Comparison of ENCODE assay signal across 27 cellular contexts in genomic region chr5:32790411-32790951, GRCh38.
DNase-seq lines count a peak whose midpoint lies in the region; FAIRE-seq and TF ChIP-seq lines count a peak whose summit lies in the region.
"Had no signal": no experiment of that assay in that cellular context is flagged by ENCODE, and none has a peak within 500 bp of the region (broad histone marks: within the 10 kb centered on the region; RNA-seq: fewer than 3 reads in every experiment).

No MANE protein-coding gene starts in this region.

- 15 to 16% methylated on average over 2 of the region's 2 CpGs for WGBS in GM23248 (ENCODE audit: low coverage in 1 of 2, low lambda C conversion rate in 2 of 2, missing lambda C conversion rate in 2 of 2), 2 experiments

- DNase-seq in GM23248 (peak; percentile 65), adipocyte (ENCODE audit: low read depth) (peak; percentile 27), fibroblast of pulmonary artery (ENCODE audit: low read depth) (peak; percentile 37), urothelium cell line (ENCODE audit: low spot score) (peak; percentile 23), NK-92 (lab: John Stamatoyannopoulos, UW; ENCODE audit: unreplicated experiment) (no peak), NCI-H2196 (lab: John Stamatoyannopoulos, UW; ENCODE audit: unreplicated experiment) (no peak)
- no peak for DNase-seq in activated T-helper 1 cell treated with anti-CD3 and anti-CD28 coated beads, Interleukin-12 subunit alpha, Interleukin-12 subunit beta, Interleukin-2, Interleukin-4 antibody, amounts not matched to agents 30 ng/mL and 10 ng/mL and 1 ng/mL, durations not matched to agents 14 hours and 24 hours and 36 hours (ENCODE audit: low spot score)
- DNase-seq: activated B cell treated with CpG ODN at 0.5 μM for 24 hours; activated CD8-positive, alpha-beta T cell treated with anti-CD3 and anti-CD28 coated beads, Interleukin-2, amount 10 ng/mL, durations not matched to agents 7 days and 5 days; activated naive CD4-positive, alpha-beta T cell treated with anti-CD3 and anti-CD28 coated beads for 36 hours; activated T-cell treated with anti-CD3 and anti-CD28 coated beads, Interleukin-2, amount 50 U/mL, for 24 hours; anterior cingulate cortex; BE2C; effector CD8-positive, alpha-beta T cell; esophagus squamous epithelium; heart right ventricle; immature natural killer cell; MM.1S; NCI-H1694; PC-9; SHP77 treated with DMSO at 0.1 percent for 48 hours; stimulated activated CD4-positive, alpha-beta T cell treated with anti-CD3 and anti-CD28 coated beads, Interleukin-4, amount 100 ng/mL, for 1 hour; stimulated activated naive CD8-positive, alpha-beta T cell treated with anti-CD3 and anti-CD28 coated beads, Interleukin-15, Interleukin-2, amounts not matched to agents 100 U/mL and 50 U/mL, for 24 hours; T-helper 17 cell; transverse colon had no signal

- peak overlapping the region; percentile 60 for H3K4me2 ChIP-seq in GM23248 (ENCODE audit: unreplicated experiment)
- H3K4me2 ChIP-seq: PC-9 had no signal

- H2AFZ ChIP-seq in GM23248: no peak overlapping the region
- H2AFZ ChIP-seq: PC-9 had no signal

- no peak overlapping the region for H3K4me3 Mint-ChIP-seq in activated T-helper 1 cell treated with anti-CD3 and anti-CD28 coated beads, Interleukin-12 subunit alpha, Interleukin-12 subunit beta, Interleukin-2, Interleukin-4 antibody, amounts not matched to agents 30 ng/mL and 10 ng/mL and 1 ng/mL, durations not matched to agents 14 hours and 24 hours and 36 hours
- H3K4me3 Mint-ChIP-seq: activated B cell treated with CpG ODN at 0.5 μM for 24 hours; activated CD8-positive, alpha-beta T cell treated with anti-CD3 and anti-CD28 coated beads, Interleukin-2, amount 10 ng/mL, durations not matched to agents 7 days and 5 days; activated naive CD4-positive, alpha-beta T cell treated with anti-CD3 and anti-CD28 coated beads for 36 hours; activated T-cell treated with anti-CD3 and anti-CD28 coated beads, Interleukin-2, amount 50 U/mL, for 24 hours; immature natural killer cell; T-helper 17 cell had no signal

- H3K27ac ChIP-seq in GM23248: peak overlapping the region; percentile 32
- H3K27ac ChIP-seq: esophagus squamous epithelium, heart right ventricle, neutrophil, PC-9, transverse colon had no signal

- no peaks in the 10 kb centered on the region for H3K9me2 ChIP-seq in GM23248 (ENCODE audit: insufficient read depth)

- FAIRE-seq in urothelium cell line (lab: Jason Lieb, UNC): peak; percentile 44
- FAIRE-seq: GM18507 had no signal

- no peaks in the 10 kb centered on the region for H3K36me3 Mint-ChIP-seq in activated T-helper 1 cell treated with anti-CD3 and anti-CD28 coated beads, Interleukin-12 subunit alpha, Interleukin-12 subunit beta, Interleukin-2, Interleukin-4 antibody, amounts not matched to agents 30 ng/mL and 10 ng/mL and 1 ng/mL, durations not matched to agents 14 hours and 24 hours and 36 hours (ENCODE audit: low read depth)

- peaks cover 22% of the 10 kb centered on the region for H3K4me1 ChIP-seq in GM23248 (ENCODE audit: insufficient read depth)
- H3K4me1 ChIP-seq in adipocyte (ENCODE audit: control insufficient read depth, insufficient read depth, low read length): peaks cover 14% of the 10 kb centered on the region
- H3K4me1 ChIP-seq: BE2C, esophagus squamous epithelium, transverse colon had no signal

- H3K27me3 ChIP-seq in GM23248 (replicated peaks; ENCODE audit: insufficient read depth) (no peaks in the 10 kb centered on the region), adipocyte (replicated peaks; ENCODE audit: control insufficient read depth, insufficient read depth, low read length) (no peaks in the 10 kb centered on the region)
- H3K27me3 ChIP-seq: esophagus squamous epithelium, heart right ventricle, neutrophil, transverse colon had no signal

- no peaks in the 10 kb centered on the region for H3K27me3 Mint-ChIP-seq in activated T-helper 1 cell treated with anti-CD3 and anti-CD28 coated beads, Interleukin-12 subunit alpha, Interleukin-12 subunit beta, Interleukin-2, Interleukin-4 antibody, amounts not matched to agents 30 ng/mL and 10 ng/mL and 1 ng/mL, durations not matched to agents 14 hours and 24 hours and 36 hours (ENCODE audit: insufficient read depth)
- H3K27me3 Mint-ChIP-seq: activated T-cell treated with anti-CD3 and anti-CD28 coated beads, Interleukin-2, amount 50 U/mL, for 24 hours had no signal

- H3K4me3 ChIP-seq in GM23248: no peak overlapping the region
- H3K4me3 ChIP-seq in adipocyte (ENCODE audit: low read length): no peak overlapping the region
- H3K4me3 ChIP-seq in fibroblast of pulmonary artery (replicated peaks; ENCODE audit: low read depth, low read length): no peak overlapping the region
- H3K4me3 ChIP-seq: esophagus squamous epithelium, heart right ventricle, PC-9, transverse colon had no signal

- peaks cover 32% of the 10 kb centered on the region for H3F3A ChIP-seq in GM23248 (ENCODE audit: insufficient read depth)

- H3K36me3 ChIP-seq in GM23248 (ENCODE audit: low read depth) (peaks cover 33% of the 10 kb centered on the region), adipocyte (ENCODE audit: control insufficient read depth, insufficient read depth, low read length, severe bottlenecking) (peaks cover 51% of the 10 kb centered on the region)
- H3K36me3 ChIP-seq: BE2C, esophagus squamous epithelium, neutrophil, transverse colon had no signal

- no peak overlapping the region; the same call in 1 of the 2 replicates for H3K9ac ChIP-seq in GM23248
- no peak overlapping the region for H3K9ac ChIP-seq in adipocyte (ENCODE audit: low read length)

- H3K27ac Mint-ChIP-seq in activated T-helper 1 cell treated with anti-CD3 and anti-CD28 coated beads, Interleukin-12 subunit alpha, Interleukin-12 subunit beta, Interleukin-2, Interleukin-4 antibody, amounts not matched to agents 30 ng/mL and 10 ng/mL and 1 ng/mL, durations not matched to agents 14 hours and 24 hours and 36 hours: no peak overlapping the region
- H3K27ac Mint-ChIP-seq: activated B cell treated with CpG ODN at 0.5 μM for 24 hours; activated CD8-positive, alpha-beta T cell treated with anti-CD3 and anti-CD28 coated beads, Interleukin-2, amount 10 ng/mL, durations not matched to agents 7 days and 5 days; activated naive CD4-positive, alpha-beta T cell treated with anti-CD3 and anti-CD28 coated beads for 36 hours; activated T-cell treated with anti-CD3 and anti-CD28 coated beads, Interleukin-2, amount 50 U/mL, for 24 hours; immature natural killer cell; T-helper 17 cell had no signal

- H3K79me2 ChIP-seq in GM23248 (ENCODE audit: insufficient read depth): no peaks in the 10 kb centered on the region

- no peaks in the 10 kb centered on the region for H3K9me3 Mint-ChIP-seq in activated T-helper 1 cell treated with anti-CD3 and anti-CD28 coated beads, Interleukin-12 subunit alpha, Interleukin-12 subunit beta, Interleukin-2, Interleukin-4 antibody, amounts not matched to agents 30 ng/mL and 10 ng/mL and 1 ng/mL, durations not matched to agents 14 hours and 24 hours and 36 hours
- H3K9me3 Mint-ChIP-seq: activated B cell treated with CpG ODN at 0.5 μM for 24 hours; activated naive CD4-positive, alpha-beta T cell treated with anti-CD3 and anti-CD28 coated beads for 36 hours; activated T-cell treated with anti-CD3 and anti-CD28 coated beads, Interleukin-2, amount 50 U/mL, for 24 hours had no signal

- H3K9me3 ChIP-seq in GM23248 (ENCODE audit: low read depth): no peaks in the 10 kb centered on the region
- peaks cover 4% of the 10 kb centered on the region for H3K9me3 ChIP-seq in adipocyte (ENCODE audit: control insufficient read depth, low read length)
- H3K9me3 ChIP-seq: BE2C, neutrophil, transverse colon had no signal

- H4K20me1 ChIP-seq in GM23248 (ENCODE audit: insufficient read depth): no peaks in the 10 kb centered on the region

- TF ChIP-seq CTCF in fibroblast of pulmonary artery (IDR thresholded peaks at IDR 0.05; ENCODE audit: low read length, missing control alignments): no peak

- in situ Hi-C loops in GM23248 (cut with MboI): no loop called here

- intact Hi-C loops in activated T-helper 1 cell treated with anti-CD3 and anti-CD28 coated beads, Interleukin-12 subunit alpha, Interleukin-12 subunit beta, Interleukin-2, Interleukin-4 antibody, amounts not matched to agents 30 ng/mL and 10 ng/mL and 1 ng/mL, durations not matched to agents 14 hours and 24 hours and 36 hours (cut with micrococcal nuclease): no loop called here

- H3K4me1 Mint-ChIP-seq in activated T-helper 1 cell treated with anti-CD3 and anti-CD28 coated beads, Interleukin-12 subunit alpha, Interleukin-12 subunit beta, Interleukin-2, Interleukin-4 antibody, amounts not matched to agents 30 ng/mL and 10 ng/mL and 1 ng/mL, durations not matched to agents 14 hours and 24 hours and 36 hours (ENCODE audit: low read depth): no peaks in the 10 kb centered on the region
- H3K4me1 Mint-ChIP-seq: activated B cell treated with CpG ODN at 0.5 μM for 24 hours, T-helper 17 cell had no signal

Comparison
In these comparisons a context has a peak if more than half of its experiments do, and no peak if none do; other contexts are left out.
1. DNase-seq: peak in GM23248 (single experiment), adipocyte (single experiment), fibroblast of pulmonary artery (single experiment) and urothelium cell line (single experiment); none in NK-92 (single experiment), activated T-helper 1 cell treated with anti-CD3 and anti-CD28 coated beads, Interleukin-12 subunit alpha, Interleukin-12 subunit beta, Interleukin-2, Interleukin-4 antibody, amounts not matched to agents 30 ng/mL and 10 ng/mL and 1 ng/mL, durations not matched to agents 14 hours and 24 hours and 36 hours (single experiment) and NCI-H2196 (single experiment).